1 cellular context compared by ENCODE assay signal in genomic region chr3:188788621-188789081, GRCh38.
TF ChIP-seq lines count a peak whose summit lies in the region.

No MANE protein-coding gene starts in this region.

TF ChIP-seq in HepG2, 621 proteins besides CTCF, POLR2A, EP300 and RAD21 (continued from another document):
- TF ChIP-seq, protein P1, sequence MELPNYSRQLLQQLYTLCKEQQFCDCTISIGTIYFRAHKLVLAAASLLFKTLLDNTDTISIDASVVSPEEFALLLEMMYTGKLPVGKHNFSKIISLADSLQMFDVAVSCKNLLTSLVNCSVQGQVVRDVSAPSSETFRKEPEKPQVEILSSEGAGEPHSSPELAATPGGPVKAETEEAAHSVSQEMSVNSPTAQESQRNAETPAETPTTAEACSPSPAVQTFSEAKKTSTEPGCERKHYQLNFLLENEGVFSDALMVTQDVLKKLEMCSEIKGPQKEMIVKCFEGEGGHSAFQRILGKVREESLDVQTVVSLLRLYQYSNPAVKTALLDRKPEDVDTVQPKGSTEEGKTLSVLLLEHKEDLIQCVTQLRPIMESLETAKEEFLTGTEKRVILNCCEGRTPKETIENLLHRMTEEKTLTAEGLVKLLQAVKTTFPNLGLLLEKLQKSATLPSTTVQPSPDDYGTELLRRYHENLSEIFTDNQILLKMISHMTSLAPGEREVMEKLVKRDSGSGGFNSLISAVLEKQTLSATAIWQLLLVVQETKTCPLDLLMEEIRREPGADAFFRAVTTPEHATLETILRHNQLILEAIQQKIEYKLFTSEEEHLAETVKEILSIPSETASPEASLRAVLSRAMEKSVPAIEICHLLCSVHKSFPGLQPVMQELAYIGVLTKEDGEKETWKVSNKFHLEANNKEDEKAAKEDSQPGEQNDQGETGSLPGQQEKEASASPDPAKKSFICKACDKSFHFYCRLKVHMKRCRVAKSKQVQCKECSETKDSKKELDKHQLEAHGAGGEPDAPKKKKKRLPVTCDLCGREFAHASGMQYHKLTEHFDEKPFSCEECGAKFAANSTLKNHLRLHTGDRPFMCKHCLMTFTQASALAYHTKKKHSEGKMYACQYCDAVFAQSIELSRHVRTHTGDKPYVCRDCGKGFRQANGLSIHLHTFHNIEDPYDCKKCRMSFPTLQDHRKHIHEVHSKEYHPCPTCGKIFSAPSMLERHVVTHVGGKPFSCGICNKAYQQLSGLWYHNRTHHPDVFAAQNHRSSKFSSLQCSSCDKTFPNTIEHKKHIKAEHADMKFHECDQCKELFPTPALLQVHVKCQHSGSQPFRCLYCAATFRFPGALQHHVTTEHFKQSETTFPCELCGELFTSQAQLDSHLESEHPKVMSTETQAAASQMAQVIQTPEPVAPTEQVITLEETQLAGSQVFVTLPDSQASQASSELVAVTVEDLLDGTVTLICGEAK (IDR thresholded peaks at IDR 0.05): no peak
- TF ChIP-seq, protein P1 (CRISPR knock-in tag; IDR thresholded peaks at IDR 0.05): no peak
- no peak for TF ChIP-seq ESRRA (CRISPR knock-in tag; IDR thresholded peaks at IDR 0.05; ENCODE audit: low read depth)
